Comparison of ENCODE assay signal across 28 cellular contexts in genomic region chr4:118254368-118254767, GRCh38.
"Had no signal": no experiment of that assay in that cellular context is flagged by ENCODE, and none has a peak within 500 bp of the region (broad histone marks: within the 10 kb centered on the region; RNA-seq: fewer than 3 reads in every experiment).

No MANE protein-coding gene starts in this region.

- H3K4me2 ChIP-seq: PC-9 had no signal

- FAIRE-seq: RCC 7860 had no signal

- H3K4me3 ChIP-seq: PC-9 had no signal

- ATAC-seq: activated CD8-positive, alpha-beta T cell treated with anti-CD3 and anti-CD28 coated beads for 36 hours; activated T-cell treated with anti-CD3 and anti-CD28 coated beads, Interleukin-2, amount 50 U/mL, for 72 hours; activated T-helper 17 cell treated with anti-CD3 and anti-CD28 coated beads, Interleukin-2, amount 50 U/mL, for 72 hours; Right ventricle myocardium inferior had no signal

- DNase-seq: activated CD4-positive, alpha-beta T cell treated with anti-CD3 and anti-CD28 coated beads for 1 hour; activated CD4-positive, alpha-beta T cell treated with anti-CD3 and anti-CD28 coated beads, Interleukin-2, amount 10 ng/mL, durations not matched to agents 24 days and 14 days; activated CD4-positive, alpha-beta T cell treated with anti-CD3 and anti-CD28 coated beads, Interleukin-2, amount 50 U/mL, for 4 hours; activated CD4-positive, CD25-positive, alpha-beta regulatory T cell; activated CD8-positive, alpha-beta T cell treated with anti-CD3 and anti-CD28 coated beads for 36 hours; activated effector memory CD4-positive, alpha-beta T cell treated with anti-CD3 and anti-CD28 coated beads, Interleukin-2, amount 50 U/mL, for 16 hours; activated naive CD4-positive, alpha-beta T cell; activated naive CD4-positive, alpha-beta T cell treated with anti-CD3 and anti-CD28 coated beads, Interleukin-2, amount 50 U/mL, for 16 hours; activated naive CD8-positive, alpha-beta T cell treated with anti-CD3 and anti-CD28 coated beads for 36 hours; activated T-cell treated with anti-CD3 and anti-CD28 coated beads, Interleukin-2, amount 50 U/mL, for 1 hour; activated T-cell treated with anti-CD3 and anti-CD28 coated beads, Interleukin-2, amount 50 U/mL, for 72 hours; amniotic stem cell; aorta; brain microvascular endothelial cell; central memory CD4-positive, alpha-beta T cell; NCI-H1436 treated with DMSO at 0.1 percent for 48 hours; NCI-H1694 treated with DMSO at 0.1 percent for 48 hours; NCI-H2029; NCI-H345; NCI-H524 treated with DMSO at 0.1 percent for 48 hours; PC-9; SIG-M5; T1000; WERI-Rb-1 had no signal

- H3K27ac ChIP-seq: brain microvascular endothelial cell, PC-9, RWPE1, WERI-Rb-1 had no signal
